In genomic region chr20:58656825-58657224, GRCh38 we compare ENCODE assay signal across 15 cellular contexts. TPM values are rescaled to one million over a fixed set of nuclear protein-coding genes. Genes with fewer than 3 reads are reported as not detected.
DNase-seq lines count a peak whose midpoint lies in the region; ATAC-seq and TF ChIP-seq lines count a peak whose summit lies in the region.
"Had no signal": no experiment of that assay in that cellular context is flagged by ENCODE, and none has a peak within 500 bp of the region (broad histone marks: within the 10 kb centered on the region; RNA-seq: fewer than 3 reads in every experiment).

No MANE protein-coding gene starts in this region.

- H3K9me3 ChIP-seq in SK-N-SH (no peaks in the 10 kb centered on the region), HUES6 (ENCODE audit: control insufficient read depth, insufficient read depth, low read depth, low read length) (no peaks in the 10 kb centered on the region), MG63 (no peaks in the 10 kb centered on the region)
- H3K9me3 ChIP-seq: Caco-2, esophagus squamous epithelium, thoracic aorta had no signal

- H3K4me2 ChIP-seq in SK-N-SH = peak overlapping the region; percentile 93

- H3K27ac Mint-ChIP-seq in activated naive CD8-positive, alpha-beta T cell treated with anti-CD3 and anti-CD28 coated beads, Interleukin-2, amount 50 U/mL, for 24 hours = peak overlapping the region; percentile 86
- peak overlapping the region in 1 of 3 experiments; percentile 51 for H3K27ac Mint-ChIP-seq in nephron

- H3K4me1 Mint-ChIP-seq in activated naive CD8-positive, alpha-beta T cell treated with anti-CD3 and anti-CD28 coated beads, Interleukin-2, amount 50 U/mL, for 24 hours = peaks cover 82% of the 10 kb centered on the region
- peaks cover 69% of the 10 kb centered on the region for H3K4me1 Mint-ChIP-seq in nephron

- H3K27me3 ChIP-seq in SK-N-SH (ENCODE audit: insufficient read depth) (no peaks in the 10 kb centered on the region), HUES6 (ENCODE audit: control insufficient read depth, insufficient read depth, low read length) (no peaks in the 10 kb centered on the region), MG63 (no peaks in the 10 kb centered on the region)
- H3K27me3 ChIP-seq: esophagus squamous epithelium had no signal

- CTCF ChIA-PET in SK-N-SH (lab: Yijun Ruan, JAX) = interaction anchor here (0.6 to 1.2 kb wide), 5 partner anchors 10 to 422 kb away, joined by 3 to 6 read pairs (median 3); no protein-coding TSS in a partner anchor

- peak overlapping the region; percentile 53 for H3K4me3 Mint-ChIP-seq in activated naive CD8-positive, alpha-beta T cell treated with anti-CD3 and anti-CD28 coated beads, Interleukin-2, amount 50 U/mL, for 24 hours
- peak overlapping the region; percentile 43 to 73 (median 52) for H3K4me3 Mint-ChIP-seq in nephron

- DNase-seq in SK-N-SH = no peak
- DNase-seq in activated naive CD8-positive, alpha-beta T cell treated with anti-CD3 and anti-CD28 coated beads, Interleukin-2, amount 50 U/mL, for 24 hours = no peak
- no peak for DNase-seq in caudate nucleus (lab: John Stamatoyannopoulos, UW)
- no peak for DNase-seq in MG63
- DNase-seq in effector CD4-positive, alpha-beta T cell = no peak
- DNase-seq: 8988T; Caco-2; central memory CD4-positive, alpha-beta T cell; esophagus squamous epithelium; NCI-H345; right cardiac atrium had no signal

- peaks cover 100% of the 10 kb centered on the region for H3K79me2 ChIP-seq in SK-N-SH (ENCODE audit: insufficient read depth)

- TF ChIP-seq CTCF in SK-N-SH (IDR thresholded peaks at IDR 0.05) = no peak
- no peak for TF ChIP-seq CTCF in nephron (IDR thresholded peaks at IDR 0.05; ENCODE audit: unreplicated experiment in 3 of 3)

- no peaks in the 10 kb centered on the region; the same call in 1 of the 2 replicates for H4K20me1 ChIP-seq in SK-N-SH (ENCODE audit: insufficient read depth)

- TF ChIP-seq EP300 in SK-N-SH (IDR thresholded peaks at IDR 0.05; ENCODE audit: borderline replicate concordance in 1 of 2, low read depth in 1 of 2, low read length in 1 of 2) = no peak

- H3K9me2 ChIP-seq in SK-N-SH = no peaks in the 10 kb centered on the region

- peaks cover 23 to 35% of the 10 kb centered on the region in 2 experiments; a peak in 3 of 4 replicates for H3K4me1 ChIP-seq in SK-N-SH (ENCODE audit: control insufficient read depth in 1 of 2, insufficient read depth in 2 of 2, low read depth in 1 of 2, low read length in 1 of 2)
- H3K4me1 ChIP-seq in HUES6 (ENCODE audit: control insufficient read depth, insufficient read depth, low read length) = peaks cover 82% of the 10 kb centered on the region

- peaks cover 31% of the 10 kb centered on the region for H3K36me3 Mint-ChIP-seq in activated naive CD8-positive, alpha-beta T cell treated with anti-CD3 and anti-CD28 coated beads, Interleukin-2, amount 50 U/mL, for 24 hours (ENCODE audit: low read depth)
- H3K36me3 Mint-ChIP-seq in nephron (ENCODE audit: low read depth) = peaks cover 9% of the 10 kb centered on the region

- no peaks in the 10 kb centered on the region for H3K9me3 Mint-ChIP-seq in activated naive CD8-positive, alpha-beta T cell treated with anti-CD3 and anti-CD28 coated beads, Interleukin-2, amount 50 U/mL, for 24 hours
- H3K9me3 Mint-ChIP-seq in nephron = no peaks in the 10 kb centered on the region

- TF ChIP-seq RAD21 in SK-N-SH (IDR thresholded peaks at IDR 0.05; ENCODE audit: low read length) = no peak

- peaks cover 13 to 44% of the 10 kb centered on the region in 2 experiments for H3K36me3 ChIP-seq in SK-N-SH (replicated peaks in 1 of 2; ENCODE audit: control insufficient read depth in 1 of 2, insufficient read depth in 2 of 2, low read length in 1 of 2)
- peaks cover 11% of the 10 kb centered on the region for H3K36me3 ChIP-seq in HUES6 (ENCODE audit: control insufficient read depth, insufficient read depth, low read length)
- H3K36me3 ChIP-seq in MG63 = peaks cover 48% of the 10 kb centered on the region
- H3K36me3 ChIP-seq: thoracic aorta had no signal

- H3K27me3 Mint-ChIP-seq in activated naive CD8-positive, alpha-beta T cell treated with anti-CD3 and anti-CD28 coated beads, Interleukin-2, amount 50 U/mL, for 24 hours = no peaks in the 10 kb centered on the region
- H3K27me3 Mint-ChIP-seq in nephron (ENCODE audit: low read depth) = no peaks in the 10 kb centered on the region

- H3F3A ChIP-seq in SK-N-SH (replicated peaks; ENCODE audit: insufficient read depth) = peaks cover 10% of the 10 kb centered on the region

- POLR2A ChIA-PET in SK-N-SH (lab: Yijun Ruan, JAX) = no interaction called here

- 0 out of 4 replicates have a peak overlapping the region, but pooled peaks of 1 of the 2 experiments have one; percentile 15 for H3K4me3 ChIP-seq in SK-N-SH (ENCODE audit: low read depth in 2 of 2, low read length in 1 of 2)
- peak overlapping the region; percentile 27; the same call in 1 of the 2 replicates for H3K4me3 ChIP-seq in HUES6 (ENCODE audit: low read depth, low read length)
- H3K4me3 ChIP-seq in MG63 = no peak overlapping the region
- H3K4me3 ChIP-seq: thoracic aorta had no signal

- no peak overlapping the region for H2AFZ ChIP-seq in SK-N-SH (ENCODE audit: low read depth)

- H3K27ac ChIP-seq in SK-N-SH (ENCODE audit: low read depth in 2 of 2, low read length in 1 of 2) = peak overlapping the region; percentile 16 to 39
- H3K27ac ChIP-seq in HUES6 (ENCODE audit: low read depth, low read length) = peak overlapping the region; percentile 26; the same call in 1 of the 2 replicates
- H3K27ac ChIP-seq in caudate nucleus (ENCODE audit: low read depth, low read length) = no peak overlapping the region
- H3K27ac ChIP-seq: thoracic aorta had no signal

- 72% methylated on average over 2 of the region's 2 CpGs for WGBS in SK-N-SH (ENCODE audit: low lambda C conversion rate)

- no peak for ATAC-seq in SK-N-SH treated with all-trans-retinoic acid at 6 μM for 48 hours
- no peak for ATAC-seq in activated naive CD8-positive, alpha-beta T cell treated with anti-CD3 and anti-CD28 coated beads, Interleukin-2, amount 50 U/mL, for 24 hours
- ATAC-seq: right cardiac atrium had no signal

- H3K9ac ChIP-seq in SK-N-SH = peak overlapping the region; percentile 19; the same call in 1 of the 2 replicates
- H3K9ac ChIP-seq in HUES6 (ENCODE audit: low read length) = no peak overlapping the region

TF ChIP-seq in SK-N-SH, 30 proteins besides CTCF, POLR2A, EP300 and RAD21:
- no peak for TF ChIP-seq POLR2AphosphoS5 (IDR thresholded peaks at IDR 0.05; ENCODE audit: low read depth, low read length)
- no peak for TF ChIP-seq JUND (IDR thresholded peaks at IDR 0.05)

TF ChIP-seq in SK-N-SH treated with all-trans-retinoic acid at 6 μM for 48 hours, 23 proteins besides CTCF, POLR2A, EP300 and RAD21:
- TF ChIP-seq BACH2 (CRISPR knock-in tag; IDR thresholded peaks at IDR 0.05; ENCODE audit: borderline replicate concordance) (no peak), TSHZ2 (CRISPR knock-in tag; IDR thresholded peaks at IDR 0.05) (no peak), ISL1 (CRISPR knock-in tag; IDR thresholded peaks at IDR 0.05) (no peak)

RNA-seq across cellular contexts. Expression of gene STX16, which starts 5.7 kb away (rescaled TPM):
- polyA plus RNA-seq in SK-N-SH (2012; rRNA removed) = 63.8 and 90.9 TPM in 2 replicates
- 54.0 and 56.0 TPM in 2 replicates for polyA plus RNA-seq in SK-N-SH (2012; cell fraction: cytosol; rRNA removed)
- 199 and 277 TPM in 2 replicates for polyA plus RNA-seq in SK-N-SH (2012; cell fraction: nucleus; rRNA removed)
- 30.4 and 45.4 TPM in 2 replicates for total RNA-seq in MG63 (2014; rRNA removed; shearing (Covaris generic); ENCODE audit: low replicate concordance)

RNA-seq across cellular contexts. Expression of gene NPEPL1, which starts 35.8 kb away (rescaled TPM):
- 2.3 and 2.8 TPM in 2 replicates for polyA plus RNA-seq in SK-N-SH (2012; rRNA removed)
- 0.15 and 0.31 TPM in 2 replicates for polyA plus RNA-seq in SK-N-SH (2012; cell fraction: cytosol; rRNA removed)
- polyA plus RNA-seq in SK-N-SH (2012; cell fraction: nucleus; rRNA removed) = 26.7 and 39.7 TPM in 2 replicates
- total RNA-seq in MG63 (2014; rRNA removed; shearing (Covaris generic); ENCODE audit: low replicate concordance) = 44.7 and 46.2 TPM in 2 replicates
